In the genomic region with DNA sequence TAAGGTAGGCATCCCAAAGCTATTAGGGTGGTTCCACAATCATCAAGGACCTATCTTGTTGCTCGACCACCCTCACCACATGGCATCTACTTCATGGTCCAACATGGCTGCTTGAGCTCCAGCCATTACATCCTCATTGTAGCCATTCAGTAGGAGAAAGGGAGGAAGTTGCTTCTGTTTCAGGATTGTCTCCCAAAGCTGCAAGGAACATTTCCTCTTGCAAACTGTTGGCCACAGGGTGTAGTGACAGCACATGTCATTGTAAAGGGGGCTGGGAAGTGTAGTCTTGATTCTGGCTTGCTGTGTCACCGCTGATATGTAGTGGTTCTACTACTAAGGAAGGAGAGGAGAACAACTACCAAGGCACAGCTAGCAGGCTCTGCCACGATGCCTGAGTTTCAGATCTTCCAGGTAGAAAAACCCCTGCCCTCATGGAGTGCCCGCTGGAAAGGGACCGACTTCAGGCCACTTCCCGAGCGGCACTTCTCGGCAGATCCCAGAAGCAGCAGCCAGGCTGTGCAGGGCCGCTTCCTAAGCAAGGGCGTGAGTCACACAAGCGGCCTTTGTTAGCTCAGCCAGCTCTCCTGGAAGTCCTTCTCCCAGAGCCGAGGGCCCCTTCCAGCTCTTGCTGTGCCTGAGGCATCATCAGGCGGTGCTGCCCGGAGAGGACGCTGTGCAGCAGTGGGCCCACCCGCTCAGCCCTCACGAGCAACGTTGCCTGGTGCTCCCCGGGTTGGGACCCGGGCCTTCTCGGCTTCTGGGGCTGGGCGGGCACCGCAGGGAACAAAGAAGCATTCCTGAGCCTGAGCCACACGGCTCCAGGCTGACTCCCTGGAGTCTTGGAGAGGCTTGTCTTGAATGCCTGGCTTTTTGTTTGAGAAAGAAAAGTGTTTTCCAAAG, we compare ENCODE assay signal across 9 cellular contexts. TPM values are rescaled to one million over a fixed set of nuclear protein-coding genes. Genes with fewer than 3 reads are reported as not detected.
DNase-seq lines count a peak whose midpoint lies in the region; ATAC-seq and TF ChIP-seq lines count a peak whose summit lies in the region.
"Had no signal": no experiment of that assay in that cellular context is flagged by ENCODE, and none has a peak within 500 bp of the region (broad histone marks: within the 10 kb centered on the region; RNA-seq: fewer than 3 reads in every experiment).

No MANE protein-coding gene starts in this region.

- H3K4me3 ChIP-seq in ACC112 (ENCODE audit: low read depth, low read length) (peak overlapping the region; percentile 44), NT2/D1 (ENCODE audit: insufficient read length, low read depth) (no peak overlapping the region), esophagus squamous epithelium (peak overlapping the region in 3 of 4 donors; percentile 15 to 41 (median 17))

- H3K4me1 Mint-ChIP-seq in mesothelial cell of epicardium, result peaks cover 18% of the 10 kb centered on the region

- no peak for TF ChIP-seq POLR2A in esophagus squamous epithelium (IDR thresholded peaks at IDR 0.05)

- WGBS in esophagus squamous epithelium, 2 donors, result 23 to 65% methylated on average over 4 to 9 of the region's 24 CpGs

- H3K9me3 ChIP-seq in NT2/D1 (ENCODE audit: insufficient read depth, low read length) (no peaks in the 10 kb centered on the region), esophagus squamous epithelium (no peaks in the 10 kb centered on the region)

- no peak for ATAC-seq in GM19467 (IDR thresholded peaks at IDR 0.05; ENCODE audit: unreplicated experiment)
- no peak for ATAC-seq in GM19324 (IDR thresholded peaks at IDR 0.05; ENCODE audit: low FRiP score, unreplicated experiment)

- H3K4me3 Mint-ChIP-seq in mesothelial cell of epicardium, result no peak overlapping the region
- H3K4me3 Mint-ChIP-seq: CD4-positive, alpha-beta T cell had no signal

- H3K27me3 ChIP-seq in ACC112 (ENCODE audit: insufficient read depth, low read length) (peaks cover 4% of the 10 kb centered on the region; the same call in 1 of the 2 replicates), NT2/D1 (ENCODE audit: insufficient read depth, insufficient read length) (peaks cover 3% of the 10 kb centered on the region), esophagus squamous epithelium (no peaks in the 10 kb centered on the region)

- DNase-seq in NT2/D1 (ENCODE audit: low read depth, low spot score) (peak; percentile 67), esophagus squamous epithelium (lab: John Stamatoyannopoulos, UW) (no peak), mesothelial cell of epicardium (ENCODE audit: low spot score in 2 of 2, unreplicated experiment in 2 of 2) (peak in 1 of 2 experiments; percentile 54), cerebellum (ENCODE audit: low spot score) (no peak), NCI-H1092 treated with DMSO at 0.1 percent for 48 hours (lab: John Stamatoyannopoulos, UW) (no peak)

- no peaks in the 10 kb centered on the region for H3K36me3 ChIP-seq in ACC112 (ENCODE audit: insufficient read depth, low read length)
- peaks cover 5% of the 10 kb centered on the region for H3K36me3 ChIP-seq in NT2/D1 (ENCODE audit: insufficient read depth, insufficient read length, low read length)
- H3K36me3 ChIP-seq in esophagus squamous epithelium, result peaks cover 0 to 5% (median 0%) of the 10 kb centered on the region in 3 donors

- peak overlapping the region; percentile 72 for H3K9ac ChIP-seq in NT2/D1 (ENCODE audit: insufficient read length, low read depth)

- peak overlapping the region; percentile 78 for H2AFZ ChIP-seq in ACC112 (ENCODE audit: low read length, unreplicated experiment)

- peak in 4 of 6 experiments; percentile 21 to 56 (median 42) for TF ChIP-seq CTCF in esophagus squamous epithelium (IDR thresholded peaks at IDR 0.05)
- TF ChIP-seq CTCF in mesothelial cell of epicardium (IDR thresholded peaks at IDR 0.05; ENCODE audit: unreplicated experiment), result no peak

- H3K79me2 ChIP-seq in ACC112 (ENCODE audit: control insufficient read depth, insufficient read depth, low read length, unreplicated experiment), result no peaks in the 10 kb centered on the region

- intact Hi-C loops in esophagus squamous epithelium (cut with DNase I), result no loop called here

- H3K27ac ChIP-seq in ACC112 (ENCODE audit: low read depth, low read length) (0 out of 2 replicates have a peak overlapping the region, but pooled peaks have one; percentile 11), esophagus squamous epithelium (peak overlapping the region; percentile 37 to 55 (median 48))

- H3K27me3 Mint-ChIP-seq in mesothelial cell of epicardium (ENCODE audit: low read depth), result no peaks in the 10 kb centered on the region
- H3K27me3 Mint-ChIP-seq: CD4-positive, alpha-beta T cell had no signal

- peaks cover 11% of the 10 kb centered on the region for H3K4me1 ChIP-seq in ACC112 (ENCODE audit: control insufficient read depth, insufficient read depth, low read length, unreplicated experiment)
- peaks cover 19% of the 10 kb centered on the region for H3K4me1 ChIP-seq in NT2/D1 (ENCODE audit: insufficient read depth, insufficient read length)
- peaks cover 6 to 27% (median 11%) of the 10 kb centered on the region in 3 donors for H3K4me1 ChIP-seq in esophagus squamous epithelium

- peaks cover 18% of the 10 kb centered on the region for H3K36me3 Mint-ChIP-seq in mesothelial cell of epicardium

- peaks cover 1% of the 10 kb centered on the region for H3K9me3 Mint-ChIP-seq in mesothelial cell of epicardium
- H3K9me3 Mint-ChIP-seq: CD4-positive, alpha-beta T cell had no signal

- peak overlapping the region; percentile 96 for H3K27ac Mint-ChIP-seq in mesothelial cell of epicardium
- H3K27ac Mint-ChIP-seq: CD4-positive, alpha-beta T cell had no signal

RNA-seq across cellular contexts. Expression of a gene that starts 58.2 kb away (rescaled TPM):
- total RNA-seq in esophagus squamous epithelium (10 to 100 TPM; 44.7 to 73.8 (median 56.8) TPM), mesothelial cell of epicardium (139 to 141 TPM (median 141 TPM) in 3 replicates), cerebellum (39.7 TPM)
